ENCODE assay signal across 21 cellular contexts in the genomic region with DNA sequence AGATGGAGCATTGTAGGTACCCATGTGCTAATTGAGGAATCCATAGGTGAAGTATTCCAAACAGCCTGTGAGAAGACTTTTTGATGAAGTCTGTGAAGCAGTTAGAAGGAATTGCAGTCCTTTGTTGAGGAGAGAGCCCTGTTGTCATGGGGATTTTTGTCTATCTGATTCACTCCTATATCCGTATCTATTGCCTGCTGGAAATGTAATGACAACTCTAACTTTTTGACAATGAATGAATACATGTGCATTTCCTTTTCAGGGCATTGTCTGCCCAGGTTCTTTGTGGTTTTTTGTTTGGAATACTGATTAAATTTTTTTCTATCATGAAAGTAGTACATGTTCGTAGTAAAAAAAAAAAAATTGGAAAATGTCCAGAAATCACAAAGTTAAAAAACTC. TPM values are rescaled to one million over a fixed set of nuclear protein-coding genes. Genes with fewer than 3 reads are reported as not detected.
"Had no signal": no experiment of that assay in that cellular context is flagged by ENCODE, and none has a peak within 500 bp of the region (broad histone marks: within the 10 kb centered on the region; RNA-seq: fewer than 3 reads in every experiment).

No MANE protein-coding gene starts in this region.

- H3K4me3 ChIP-seq: psoas muscle, right atrium auricular region, sigmoid colon, skin epidermis, testis, tibial nerve, upper lobe of right lung, vagina had no signal

- H3K27ac Mint-ChIP-seq: dendritic cell treated with granulocyte-macrophage colony-stimulating factor and Interleukin-4, amounts not matched to agents 40 ng/mL and 50 ng/mL, for 4 days; endodermal cell; immature natural killer cell; nephron; stimulated activated naive B cell treated with anti-CD40 and anti-IgM and Interleukin-4, amounts not matched to agents 10 μg/mL and 1 μg/mL and 100 μg/mL, for 72 hours; stimulated activated naive CD8-positive, alpha-beta T cell treated with anti-CD3 and anti-CD28 coated beads, Interleukin-15, amount 100 ng/mL, for 72 hours had no signal

- DNase-seq: effector CD4-positive, alpha-beta T cell; endodermal cell; foreskin melanocyte; immature natural killer cell; midbrain; naive B cell; occipital lobe; psoas muscle; sigmoid colon; stimulated activated CD4-positive, alpha-beta T cell treated with anti-CD3 and anti-CD28 coated beads, Interleukin-2, amount 100 ng/mL, for 24 hours; stimulated activated CD4-positive, alpha-beta T cell treated with anti-CD3 and anti-CD28 coated beads, Interleukin-4, amount 100 ng/mL, for 4 hours; stimulated activated naive B cell treated with anti-CD40 and anti-IgM and Interleukin-4, amounts not matched to agents 10 μg/mL and 1 μg/mL and 100 μg/mL, for 72 hours; stimulated activated naive CD8-positive, alpha-beta T cell treated with anti-CD3 and anti-CD28 coated beads, Interleukin-15, amount 100 ng/mL, for 72 hours; testis; upper lobe of right lung had no signal

- H3K27me3 Mint-ChIP-seq: dendritic cell treated with granulocyte-macrophage colony-stimulating factor and Interleukin-4, amounts not matched to agents 40 ng/mL and 50 ng/mL, for 4 days had no signal

- H3K4me3 Mint-ChIP-seq: dendritic cell treated with granulocyte-macrophage colony-stimulating factor and Interleukin-4, amounts not matched to agents 40 ng/mL and 50 ng/mL, for 4 days; endodermal cell; immature natural killer cell; naive B cell; nephron; stimulated activated naive B cell treated with anti-CD40 and anti-IgM and Interleukin-4, amounts not matched to agents 10 μg/mL and 1 μg/mL and 100 μg/mL, for 72 hours; stimulated activated naive CD8-positive, alpha-beta T cell treated with anti-CD3 and anti-CD28 coated beads, Interleukin-15, amount 100 ng/mL, for 72 hours had no signal

- H3K36me3 ChIP-seq: right atrium auricular region, sigmoid colon, tibial nerve, upper lobe of right lung, vagina had no signal

- H3K27ac ChIP-seq: psoas muscle, right atrium auricular region, sigmoid colon, skin epidermis, testis, tibial nerve, upper lobe of right lung, vagina had no signal

- H3K4me1 ChIP-seq: psoas muscle, right atrium auricular region, sigmoid colon, testis, tibial nerve, upper lobe of right lung, vagina had no signal

- H3K4me1 Mint-ChIP-seq: endodermal cell; immature natural killer cell; naive B cell; nephron; stimulated activated naive B cell treated with anti-CD40 and anti-IgM and Interleukin-4, amounts not matched to agents 10 μg/mL and 1 μg/mL and 100 μg/mL, for 72 hours; stimulated activated naive CD8-positive, alpha-beta T cell treated with anti-CD3 and anti-CD28 coated beads, Interleukin-15, amount 100 ng/mL, for 72 hours had no signal

- H3K27me3 ChIP-seq: right atrium auricular region, sigmoid colon, testis, tibial nerve, upper lobe of right lung, vagina had no signal

RNA-seq across cellular contexts. Expression of gene STK32B, which starts 31.1 kb away (rescaled TPM):
- polyA plus RNA-seq: immature natural killer cell had no signal
